Comparison of ENCODE assay signal across 21 cellular contexts in genomic region chr19:29115181-29115580, GRCh38.
DNase-seq lines count a peak whose midpoint lies in the region; ATAC-seq and TF ChIP-seq lines count a peak whose summit lies in the region.
"Had no signal": no experiment of that assay in that cellular context is flagged by ENCODE, and none has a peak within 500 bp of the region (broad histone marks: within the 10 kb centered on the region; RNA-seq: fewer than 3 reads in every experiment).

No MANE protein-coding gene starts in this region.

- no peak overlapping the region for H3K4ac ChIP-seq in trophoblast cell (ENCODE audit: low read depth, low read length)

- no peaks in the 10 kb centered on the region for H3K36me3 ChIP-seq in HEK293 (ENCODE audit: control insufficient read depth in 2 of 2, insufficient read depth in 1 of 2, low read length in 2 of 2)
- no peaks in the 10 kb centered on the region for H3K36me3 ChIP-seq in trophoblast cell (ENCODE audit: control insufficient read depth in 1 of 2, insufficient read depth in 2 of 2, low read length in 2 of 2)
- H3K36me3 ChIP-seq: BLaER1 had no signal

- no peak overlapping the region for H3K9ac ChIP-seq in trophoblast cell (ENCODE audit: low read length)
- H3K9ac ChIP-seq: BLaER1 had no signal

- H4K8ac ChIP-seq in trophoblast cell (ENCODE audit: low read depth, low read length), result no peak overlapping the region

- no peak overlapping the region for H3K27ac ChIP-seq in HEK293 (ENCODE audit: extremely low read depth, low read depth, low read length)
- H3K27ac ChIP-seq in trophoblast cell (ENCODE audit: low read depth, low read length), result no peak overlapping the region
- H3K27ac ChIP-seq: 22Rv1, BLaER1, C4-2B had no signal

- POLR2A ChIA-PET in HEK293 (lab: Yijun Ruan, JAX), result no interaction called here

- H3K4me1 ChIP-seq in HEK293 (ENCODE audit: control insufficient read depth, insufficient read depth, low read length) (peaks cover 3% of the 10 kb centered on the region; the same call in 1 of the 2 replicates), trophoblast cell (ENCODE audit: control insufficient read depth in 1 of 2, insufficient read depth in 2 of 2, low read length in 2 of 2) (peaks cover 0 to 5% of the 10 kb centered on the region in 2 experiments)
- H3K4me1 ChIP-seq: BLaER1 had no signal

- no peak overlapping the region for H2AK5ac ChIP-seq in trophoblast cell (ENCODE audit: low read length)

- no peak overlapping the region for H4K12ac ChIP-seq in trophoblast cell (ENCODE audit: low read depth, low read length)

- no peaks in the 10 kb centered on the region for H3K79me2 ChIP-seq in trophoblast cell (ENCODE audit: control insufficient read depth, insufficient read depth, low read length, poor library complexity)

- no peaks in the 10 kb centered on the region for H3K27me3 Mint-ChIP-seq in stimulated activated memory B cell treated with anti-CD40 and anti-IgM and Interleukin-4, amounts not matched to agents 10 μg/mL and 1 μg/mL and 100 μg/mL, for 72 hours
- H3K27me3 Mint-ChIP-seq in activated naive CD4-positive, alpha-beta T cell treated with anti-CD3 and anti-CD28 coated beads, Interleukin-2, amount 10 ng/mL, durations not matched to agents 7 days and 5 days, result no peaks in the 10 kb centered on the region
- H3K27me3 Mint-ChIP-seq: B cell; CD4-positive, CD25-positive, alpha-beta regulatory T cell had no signal

- H3K23ac ChIP-seq in trophoblast cell (ENCODE audit: low read length), result no peak overlapping the region

- no peak overlapping the region for H3K18ac ChIP-seq in trophoblast cell (ENCODE audit: low read length)

- H3K27ac Mint-ChIP-seq in stimulated activated memory B cell treated with anti-CD40 and anti-IgM and Interleukin-4, amounts not matched to agents 10 μg/mL and 1 μg/mL and 100 μg/mL, for 72 hours, result no peak overlapping the region
- no peak overlapping the region for H3K27ac Mint-ChIP-seq in activated naive CD4-positive, alpha-beta T cell treated with anti-CD3 and anti-CD28 coated beads, Interleukin-2, amount 10 ng/mL, durations not matched to agents 7 days and 5 days
- H3K27ac Mint-ChIP-seq: B cell; CD4-positive, CD25-positive, alpha-beta regulatory T cell; CD8-positive, alpha-beta memory T cell; GM23338; H9; HFFc6 had no signal

- H3K9me3 ChIP-seq in HEK293 (ENCODE audit: control insufficient read depth, insufficient read depth, low read depth, low read length), result peaks cover 5% of the 10 kb centered on the region; the same call in 1 of the 2 replicates
- H3K9me3 ChIP-seq in trophoblast cell (ENCODE audit: insufficient read depth, low read depth, low read length), result no peaks in the 10 kb centered on the region
- H3K9me3 ChIP-seq: BLaER1 had no signal

- DNase-seq in islet precursor cell (peak; percentile 17), trophoblast cell (no peak), COLO829 (ENCODE audit: low spot score) (no peak), Kasumi-1 (lab: John Stamatoyannopoulos, UW) (no peak)
- no peak for DNase-seq in activated naive CD4-positive, alpha-beta T cell treated with anti-CD3 and anti-CD28 coated beads, Interleukin-2, amount 10 ng/mL, durations not matched to agents 7 days and 5 days
- DNase-seq: CD4-positive, CD25-positive, alpha-beta regulatory T cell; CD8-positive, alpha-beta memory T cell; COR-L47; DMS153; DND-41; H9; HFFc6 had no signal

- peaks cover 6% of the 10 kb centered on the region for H3K9me3 Mint-ChIP-seq in stimulated activated memory B cell treated with anti-CD40 and anti-IgM and Interleukin-4, amounts not matched to agents 10 μg/mL and 1 μg/mL and 100 μg/mL, for 72 hours
- peaks cover 2% of the 10 kb centered on the region for H3K9me3 Mint-ChIP-seq in activated naive CD4-positive, alpha-beta T cell treated with anti-CD3 and anti-CD28 coated beads, Interleukin-2, amount 10 ng/mL, durations not matched to agents 7 days and 5 days
- H3K9me3 Mint-ChIP-seq: GM23338, H9, HFFc6 had no signal

- H3K4me2 ChIP-seq in trophoblast cell (ENCODE audit: low read length), result no peak overlapping the region
- H3K4me2 ChIP-seq: BLaER1, GM23338 had no signal

- peak; percentile 12 for ATAC-seq in stimulated activated memory B cell treated with anti-CD40 and anti-IgM and Interleukin-4, amounts not matched to agents 10 μg/mL and 1 μg/mL and 100 μg/mL, for 72 hours
- ATAC-seq in HG03175 (IDR thresholded peaks at IDR 0.05; ENCODE audit: unreplicated experiment), result no peak
- ATAC-seq: GM23338, HCT116 had no signal

- no peak overlapping the region for H2AFZ ChIP-seq in trophoblast cell (ENCODE audit: insufficient read depth, low read length, poor library complexity)
- H2AFZ ChIP-seq: GM23338 had no signal

- H3K27me3 ChIP-seq in trophoblast cell (ENCODE audit: insufficient read depth, low read length), result no peaks in the 10 kb centered on the region
- H3K27me3 ChIP-seq: BLaER1 had no signal

- H2BK120ac ChIP-seq in trophoblast cell (ENCODE audit: insufficient read depth, low read length, poor library complexity), result no peak overlapping the region

- no peak overlapping the region for H2BK5ac ChIP-seq in trophoblast cell (ENCODE audit: low read depth, low read length, poor library complexity)

- TF ChIP-seq CTCF in HEK293 (tag by site-specific recombination; IDR thresholded peaks at IDR 0.05), result no peak

- no peak overlapping the region for H3K4me3 Mint-ChIP-seq in stimulated activated memory B cell treated with anti-CD40 and anti-IgM and Interleukin-4, amounts not matched to agents 10 μg/mL and 1 μg/mL and 100 μg/mL, for 72 hours
- no peak overlapping the region for H3K4me3 Mint-ChIP-seq in activated naive CD4-positive, alpha-beta T cell treated with anti-CD3 and anti-CD28 coated beads, Interleukin-2, amount 10 ng/mL, durations not matched to agents 7 days and 5 days
- H3K4me3 Mint-ChIP-seq: B cell; CD4-positive, CD25-positive, alpha-beta regulatory T cell; CD8-positive, alpha-beta memory T cell; GM23338; H9; HFFc6 had no signal

- H3K4me3 ChIP-seq in HEK293 (ENCODE audit: low read depth, low read length), result no peak overlapping the region
- peak overlapping the region; percentile 18 for H3K4me3 ChIP-seq in trophoblast cell (ENCODE audit: low read depth, low read length)
- H3K4me3 ChIP-seq: BLaER1, GM23338 had no signal

- no peaks in the 10 kb centered on the region for H3K4me1 Mint-ChIP-seq in stimulated activated memory B cell treated with anti-CD40 and anti-IgM and Interleukin-4, amounts not matched to agents 10 μg/mL and 1 μg/mL and 100 μg/mL, for 72 hours
- no peaks in the 10 kb centered on the region for H3K4me1 Mint-ChIP-seq in activated naive CD4-positive, alpha-beta T cell treated with anti-CD3 and anti-CD28 coated beads, Interleukin-2, amount 10 ng/mL, durations not matched to agents 7 days and 5 days
- H3K4me1 Mint-ChIP-seq: B cell; CD4-positive, CD25-positive, alpha-beta regulatory T cell; CD8-positive, alpha-beta memory T cell; GM23338; H9 had no signal

- CTCF ChIA-PET in HEK293 (lab: Yijun Ruan, JAX), result no interaction called here
- CTCF ChIA-PET in activated naive CD4-positive, alpha-beta T cell treated with anti-CD3 and anti-CD28 coated beads, Interleukin-2, amount 10 ng/mL, durations not matched to agents 7 days and 5 days (lab: Charles Lee), result no interaction called here

- no peaks in the 10 kb centered on the region for H3K79me1 ChIP-seq in trophoblast cell (ENCODE audit: low read length)

- no peak overlapping the region for H2BK12ac ChIP-seq in trophoblast cell (ENCODE audit: low read length)

- no peak overlapping the region for H3K14ac ChIP-seq in trophoblast cell (ENCODE audit: low read length)

- WGBS in trophoblast cell (ENCODE audit: extremely low coverage, insufficient coverage, insufficient read length), result no CpG with 5 or more reads among the region's 1 CpG

- no peak overlapping the region for H4K91ac ChIP-seq in trophoblast cell (ENCODE audit: low read depth, low read length)

- no peaks in the 10 kb centered on the region for H3K36me3 Mint-ChIP-seq in stimulated activated memory B cell treated with anti-CD40 and anti-IgM and Interleukin-4, amounts not matched to agents 10 μg/mL and 1 μg/mL and 100 μg/mL, for 72 hours
- H3K36me3 Mint-ChIP-seq in activated naive CD4-positive, alpha-beta T cell treated with anti-CD3 and anti-CD28 coated beads, Interleukin-2, amount 10 ng/mL, durations not matched to agents 7 days and 5 days, result no peaks in the 10 kb centered on the region
- H3K36me3 Mint-ChIP-seq: CD4-positive, CD25-positive, alpha-beta regulatory T cell; CD8-positive, alpha-beta memory T cell had no signal

TF ChIP-seq in HEK293, 187 proteins besides CTCF, POLR2A, EP300 and RAD21:
- TF ChIP-seq GLIS1 (tag by site-specific recombination; IDR thresholded peaks at IDR 0.05) (peak; percentile 58), ZNF157 (tag by site-specific recombination; IDR thresholded peaks at IDR 0.05) (no peak)
